3 cellular contexts compared by ENCODE assay signal in genomic region chr1:1494311-1494710, GRCh38. TPM values are rescaled to one million over a fixed set of nuclear protein-coding genes. Genes with fewer than 3 reads are reported as not detected.
"Had no signal": no experiment of that assay in that cellular context is flagged by ENCODE, and none has a peak within 500 bp of the region (broad histone marks: within the 10 kb centered on the region; RNA-seq: fewer than 3 reads in every experiment).

No MANE protein-coding gene starts in this region.

RNA-seq across cellular contexts. Expression of gene ATAD3C, which starts 44.8 kb away (rescaled TPM):
- total RNA-seq: ascending aorta, cerebellum had no signal

RNA-seq across cellular contexts. Expression of gene TMEM240, which starts 46.1 kb away (rescaled TPM):
- total RNA-seq: activated naive CD4-positive, alpha-beta T cell treated with anti-CD3 and anti-CD28 coated beads for 36 hours; ascending aorta had no signal
